In genomic region chr6:25942561-25943147, GRCh38 we compare ENCODE assay signal across 8 cellular contexts. TPM values are rescaled to one million over a fixed set of nuclear protein-coding genes. Genes with fewer than 3 reads are reported as not detected.
DNase-seq lines count a peak whose midpoint lies in the region; ATAC-seq, FAIRE-seq and TF ChIP-seq lines count a peak whose summit lies in the region.

No MANE protein-coding gene starts in this region.

- no peaks in the 10 kb centered on the region for H3K4me1 Mint-ChIP-seq in type B pancreatic cell (ENCODE audit: unreplicated experiment)

- no peak overlapping the region for H3K27ac ChIP-seq in SK-N-MC

- H3K4me3 ChIP-seq in LNCaP clone FGC (ENCODE audit: low read depth, low read length) (no peak overlapping the region), SK-N-MC (no peak overlapping the region)

- no peak for ATAC-seq in GM21717 (IDR thresholded peaks at IDR 0.05; ENCODE audit: unreplicated experiment)
- ATAC-seq in HG02678 (IDR thresholded peaks at IDR 0.05; ENCODE audit: unreplicated experiment): no peak

- H3K4me3 Mint-ChIP-seq in type B pancreatic cell: no peak overlapping the region

- H3K9ac ChIP-seq in SK-N-MC (ENCODE audit: insufficient read length): no peak overlapping the region

- no peaks in the 10 kb centered on the region for H3K36me3 Mint-ChIP-seq in type B pancreatic cell

- H3K27ac Mint-ChIP-seq in type B pancreatic cell: no peak overlapping the region

- DNase-seq in EL: peak; percentile 40
- no peak for DNase-seq in LNCaP clone FGC (ENCODE audit: low read depth)
- peak; percentile 12 for DNase-seq in SK-N-MC (ENCODE audit: low read depth, low spot score)
- DNase-seq in frontal cortex (ENCODE audit: low spot score in 2 of 2): peak in 1 of 2 donors; percentile 20
- no peak for DNase-seq in type B pancreatic cell (ENCODE audit: extremely low spot score, unreplicated experiment)
- no peak for DNase-seq in NK-92 (lab: John Stamatoyannopoulos, UW; ENCODE audit: unreplicated experiment)

- FAIRE-seq in frontal cortex (lab: Jason Lieb, UNC): peak; percentile 48

- H3K9me3 Mint-ChIP-seq in type B pancreatic cell: no peaks in the 10 kb centered on the region

- no peaks in the 10 kb centered on the region for H3K9me3 ChIP-seq in SK-N-MC (ENCODE audit: low read depth, low read length)

- no peaks in the 10 kb centered on the region for H3K36me3 ChIP-seq in SK-N-MC (ENCODE audit: insufficient read depth, low read length)

- TF ChIP-seq CTCF in LNCaP clone FGC (IDR thresholded peaks at IDR 0.05; ENCODE audit: control insufficient read depth, extremely low read depth, insufficient read depth) (peak; percentile 83), type B pancreatic cell (conservative IDR thresholded peaks at IDR 0.05) (peak; percentile 62)

- H3K27me3 Mint-ChIP-seq in type B pancreatic cell: no peaks in the 10 kb centered on the region

RNA-seq across cellular contexts. Expression of gene SLC17A2, which starts 12.2 kb away (rescaled TPM):
- total RNA-seq in frontal cortex (not detected), type B pancreatic cell (ENCODE audit: low replicate concordance) (0.21 TPM in 1 of 2 replicates, not detected in the other)

RNA-seq across cellular contexts. Expression of gene TRIM38, which starts 19.9 kb away (rescaled TPM):
- total RNA-seq in frontal cortex (0.41 TPM), type B pancreatic cell (ENCODE audit: low replicate concordance) (6.9 and 16.1 TPM in 2 replicates)

Comparison
In these comparisons a context has a peak if more than half of its experiments do, and no peak if none do; other contexts are left out.
1. DNase-seq: peak in EL (single experiment) and SK-N-MC (single experiment); none in LNCaP clone FGC (single experiment), type B pancreatic cell (single experiment) and NK-92 (single experiment).